Comparison of ENCODE assay signal across 1 cellular context in genomic region chr20:64101731-64102621, GRCh38.
TF ChIP-seq lines count a peak whose summit lies in the region.

No MANE protein-coding gene starts in this region.

TF ChIP-seq in HepG2, 621 proteins besides CTCF, POLR2A, EP300 and RAD21 (continued from another document and continues in another):
- TF ChIP-seq, protein P1, sequence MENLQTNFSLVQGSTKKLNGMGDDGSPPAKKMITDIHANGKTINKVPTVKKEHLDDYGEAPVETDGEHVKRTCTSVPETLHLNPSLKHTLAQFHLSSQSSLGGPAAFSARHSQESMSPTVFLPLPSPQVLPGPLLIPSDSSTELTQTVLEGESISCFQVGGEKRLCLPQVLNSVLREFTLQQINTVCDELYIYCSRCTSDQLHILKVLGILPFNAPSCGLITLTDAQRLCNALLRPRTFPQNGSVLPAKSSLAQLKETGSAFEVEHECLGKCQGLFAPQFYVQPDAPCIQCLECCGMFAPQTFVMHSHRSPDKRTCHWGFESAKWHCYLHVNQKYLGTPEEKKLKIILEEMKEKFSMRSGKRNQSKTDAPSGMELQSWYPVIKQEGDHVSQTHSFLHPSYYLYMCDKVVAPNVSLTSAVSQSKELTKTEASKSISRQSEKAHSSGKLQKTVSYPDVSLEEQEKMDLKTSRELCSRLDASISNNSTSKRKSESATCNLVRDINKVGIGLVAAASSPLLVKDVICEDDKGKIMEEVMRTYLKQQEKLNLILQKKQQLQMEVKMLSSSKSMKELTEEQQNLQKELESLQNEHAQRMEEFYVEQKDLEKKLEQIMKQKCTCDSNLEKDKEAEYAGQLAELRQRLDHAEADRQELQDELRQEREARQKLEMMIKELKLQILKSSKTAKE (CRISPR knock-in tag; IDR thresholded peaks at IDR 0.05; ENCODE audit: borderline replicate concordance) = no peak
- no peak for TF ChIP-seq STAT6 (CRISPR knock-in tag; IDR thresholded peaks at IDR 0.05; ENCODE audit: borderline replicate concordance)
- TF ChIP-seq, protein P2, sequence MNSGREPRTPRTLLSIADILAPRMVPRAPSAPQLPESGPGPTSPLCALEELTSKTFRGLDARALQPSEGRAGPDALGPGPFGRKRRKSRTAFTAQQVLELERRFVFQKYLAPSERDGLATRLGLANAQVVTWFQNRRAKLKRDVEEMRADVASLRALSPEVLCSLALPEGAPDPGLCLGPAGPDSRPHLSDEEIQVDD (CRISPR knock-in tag; IDR thresholded peaks at IDR 0.05; ENCODE audit: borderline replicate concordance) = no peak
- TF ChIP-seq, protein P3, sequence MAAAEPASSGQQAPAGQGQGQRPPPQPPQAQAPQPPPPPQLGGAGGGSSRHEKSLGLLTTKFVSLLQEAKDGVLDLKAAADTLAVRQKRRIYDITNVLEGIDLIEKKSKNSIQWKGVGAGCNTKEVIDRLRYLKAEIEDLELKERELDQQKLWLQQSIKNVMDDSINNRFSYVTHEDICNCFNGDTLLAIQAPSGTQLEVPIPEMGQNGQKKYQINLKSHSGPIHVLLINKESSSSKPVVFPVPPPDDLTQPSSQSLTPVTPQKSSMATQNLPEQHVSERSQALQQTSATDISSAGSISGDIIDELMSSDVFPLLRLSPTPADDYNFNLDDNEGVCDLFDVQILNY (CRISPR knock-in tag; conservative IDR thresholded peaks at IDR 0.05) = no peak
- TF ChIP-seq XBP1 (CRISPR knock-in tag; IDR thresholded peaks at IDR 0.05) = no peak
- no peak for TF ChIP-seq ZNF546 (CRISPR knock-in tag; conservative IDR thresholded peaks at IDR 0.05)
- no peak for TF ChIP-seq JARID2 (CRISPR knock-in tag; IDR thresholded peaks at IDR 0.05; ENCODE audit: insufficient replicate concordance)
- TF ChIP-seq ZKSCAN8 (CRISPR knock-in tag; IDR thresholded peaks at IDR 0.05; ENCODE audit: borderline replicate concordance) = no peak
- no peak for TF ChIP-seq ZNF790 (CRISPR knock-in tag; IDR thresholded peaks at IDR 0.05; ENCODE audit: borderline replicate concordance)
- TF ChIP-seq ZNF296 (CRISPR knock-in tag; conservative IDR thresholded peaks at IDR 0.05) = no peak
- no peak for TF ChIP-seq SMAD9 (CRISPR knock-in tag; IDR thresholded peaks at IDR 0.05)
- TF ChIP-seq ZBTB8A (CRISPR knock-in tag; IDR thresholded peaks at IDR 0.05; ENCODE audit: borderline replicate concordance, low read depth) = no peak
- no peak for TF ChIP-seq FOXM1 (CRISPR knock-in tag; IDR thresholded peaks at IDR 0.05)
- TF ChIP-seq PAF1 (CRISPR knock-in tag; IDR thresholded peaks at IDR 0.05) = no peak
- TF ChIP-seq ZNF550 (CRISPR knock-in tag; IDR thresholded peaks at IDR 0.05; ENCODE audit: borderline replicate concordance) = no peak
- no peak for TF ChIP-seq YEATS2 (CRISPR knock-in tag; IDR thresholded peaks at IDR 0.05; ENCODE audit: borderline replicate concordance)
- no peak for TF ChIP-seq ZNF503 (CRISPR knock-in tag; IDR thresholded peaks at IDR 0.05)
- TF ChIP-seq ZBTB44 (CRISPR knock-in tag; IDR thresholded peaks at IDR 0.05) = no peak
- TF ChIP-seq MYC (CRISPR knock-in tag; IDR thresholded peaks at IDR 0.05; ENCODE audit: borderline replicate concordance) = peak; percentile 71; the same call in 1 of the 2 replicates
- TF ChIP-seq ZNF510 (CRISPR knock-in tag; IDR thresholded peaks at IDR 0.05; ENCODE audit: low read depth) = no peak
- no peak for TF ChIP-seq REPIN1 (CRISPR knock-in tag; IDR thresholded peaks at IDR 0.05; ENCODE audit: borderline replicate concordance, low read depth)
- TF ChIP-seq MEIS2 (CRISPR knock-in tag; IDR thresholded peaks at IDR 0.05) = no peak
- TF ChIP-seq MTA1 (CRISPR knock-in tag; IDR thresholded peaks at IDR 0.05; ENCODE audit: borderline replicate concordance) = peak; percentile 42; the same call in 1 of the 2 replicates
- TF ChIP-seq CEBPG (CRISPR knock-in tag; IDR thresholded peaks at IDR 0.05) = no peak
- no peak for TF ChIP-seq DR1 (CRISPR knock-in tag; IDR thresholded peaks at IDR 0.05)
- TF ChIP-seq, protein P4, sequence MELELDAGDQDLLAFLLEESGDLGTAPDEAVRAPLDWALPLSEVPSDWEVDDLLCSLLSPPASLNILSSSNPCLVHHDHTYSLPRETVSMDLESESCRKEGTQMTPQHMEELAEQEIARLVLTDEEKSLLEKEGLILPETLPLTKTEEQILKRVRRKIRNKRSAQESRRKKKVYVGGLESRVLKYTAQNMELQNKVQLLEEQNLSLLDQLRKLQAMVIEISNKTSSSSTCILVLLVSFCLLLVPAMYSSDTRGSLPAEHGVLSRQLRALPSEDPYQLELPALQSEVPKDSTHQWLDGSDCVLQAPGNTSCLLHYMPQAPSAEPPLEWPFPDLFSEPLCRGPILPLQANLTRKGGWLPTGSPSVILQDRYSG (CRISPR knock-in tag; IDR thresholded peaks at IDR 0.05) = no peak
- TF ChIP-seq ONECUT2 (CRISPR knock-in tag; IDR thresholded peaks at IDR 0.05) = no peak
- no peak for TF ChIP-seq ZNF432 (CRISPR knock-in tag; IDR thresholded peaks at IDR 0.05; ENCODE audit: borderline replicate concordance)
- TF ChIP-seq, protein P5, sequence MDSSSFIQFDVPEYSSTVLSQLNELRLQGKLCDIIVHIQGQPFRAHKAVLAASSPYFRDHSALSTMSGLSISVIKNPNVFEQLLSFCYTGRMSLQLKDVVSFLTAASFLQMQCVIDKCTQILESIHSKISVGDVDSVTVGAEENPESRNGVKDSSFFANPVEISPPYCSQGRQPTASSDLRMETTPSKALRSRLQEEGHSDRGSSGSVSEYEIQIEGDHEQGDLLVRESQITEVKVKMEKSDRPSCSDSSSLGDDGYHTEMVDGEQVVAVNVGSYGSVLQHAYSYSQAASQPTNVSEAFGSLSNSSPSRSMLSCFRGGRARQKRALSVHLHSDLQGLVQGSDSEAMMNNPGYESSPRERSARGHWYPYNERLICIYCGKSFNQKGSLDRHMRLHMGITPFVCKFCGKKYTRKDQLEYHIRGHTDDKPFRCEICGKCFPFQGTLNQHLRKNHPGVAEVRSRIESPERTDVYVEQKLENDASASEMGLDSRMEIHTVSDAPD (CRISPR knock-in tag; IDR thresholded peaks at IDR 0.05) = no peak
- 0 out of 2 replicates have a peak, but pooled peaks have one; percentile 8 for TF ChIP-seq DZIP1 (CRISPR knock-in tag; IDR thresholded peaks at IDR 0.05)
- TF ChIP-seq ZNF75D (CRISPR knock-in tag; IDR thresholded peaks at IDR 0.05; ENCODE audit: borderline replicate concordance) = no peak
- no peak for TF ChIP-seq NFKBIZ (CRISPR knock-in tag; IDR thresholded peaks at IDR 0.05)
- TF ChIP-seq MLX (CRISPR knock-in tag; IDR thresholded peaks at IDR 0.05) = no peak
- no peak for TF ChIP-seq CENPX (CRISPR knock-in tag; IDR thresholded peaks at IDR 0.05)
- TF ChIP-seq HIC2 (CRISPR knock-in tag; IDR thresholded peaks at IDR 0.05; ENCODE audit: low read depth) = no peak; the same call in 1 of the 2 replicates
- no peak for TF ChIP-seq ZNF570 (CRISPR knock-in tag; IDR thresholded peaks at IDR 0.05; ENCODE audit: borderline replicate concordance)
- TF ChIP-seq, protein P6, sequence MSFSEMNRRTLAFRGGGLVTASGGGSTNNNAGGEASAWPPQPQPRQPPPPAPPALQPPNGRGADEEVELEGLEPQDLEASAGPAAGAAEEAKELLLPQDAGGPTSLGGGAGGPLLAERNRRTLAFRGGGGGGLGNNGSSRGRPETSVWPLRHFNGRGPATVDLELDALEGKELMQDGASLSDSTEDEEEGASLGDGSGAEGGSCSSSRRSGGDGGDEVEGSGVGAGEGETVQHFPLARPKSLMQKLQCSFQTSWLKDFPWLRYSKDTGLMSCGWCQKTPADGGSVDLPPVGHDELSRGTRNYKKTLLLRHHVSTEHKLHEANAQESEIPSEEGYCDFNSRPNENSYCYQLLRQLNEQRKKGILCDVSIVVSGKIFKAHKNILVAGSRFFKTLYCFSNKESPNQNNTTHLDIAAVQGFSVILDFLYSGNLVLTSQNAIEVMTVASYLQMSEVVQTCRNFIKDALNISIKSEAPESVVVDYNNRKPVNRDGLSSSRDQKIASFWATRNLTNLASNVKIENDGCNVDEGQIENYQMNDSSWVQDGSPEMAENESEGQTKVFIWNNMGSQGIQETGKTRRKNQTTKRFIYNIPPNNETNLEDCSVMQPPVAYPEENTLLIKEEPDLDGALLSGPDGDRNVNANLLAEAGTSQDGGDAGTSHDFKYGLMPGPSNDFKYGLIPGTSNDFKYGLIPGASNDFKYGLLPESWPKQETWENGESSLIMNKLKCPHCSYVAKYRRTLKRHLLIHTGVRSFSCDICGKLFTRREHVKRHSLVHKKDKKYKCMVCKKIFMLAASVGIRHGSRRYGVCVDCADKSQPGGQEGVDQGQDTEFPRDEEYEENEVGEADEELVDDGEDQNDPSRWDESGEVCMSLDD (CRISPR knock-in tag; IDR thresholded peaks at IDR 0.05; ENCODE audit: borderline replicate concordance) = no peak
- TF ChIP-seq YEATS4 (CRISPR knock-in tag; IDR thresholded peaks at IDR 0.05; ENCODE audit: borderline replicate concordance) = no peak
- no peak for TF ChIP-seq ELF1 (CRISPR knock-in tag; IDR thresholded peaks at IDR 0.05)
- TF ChIP-seq ZFP1 (CRISPR knock-in tag; IDR thresholded peaks at IDR 0.05) = no peak
